Comparison of ENCODE assay signal across 2 cellular contexts in the genomic region with DNA sequence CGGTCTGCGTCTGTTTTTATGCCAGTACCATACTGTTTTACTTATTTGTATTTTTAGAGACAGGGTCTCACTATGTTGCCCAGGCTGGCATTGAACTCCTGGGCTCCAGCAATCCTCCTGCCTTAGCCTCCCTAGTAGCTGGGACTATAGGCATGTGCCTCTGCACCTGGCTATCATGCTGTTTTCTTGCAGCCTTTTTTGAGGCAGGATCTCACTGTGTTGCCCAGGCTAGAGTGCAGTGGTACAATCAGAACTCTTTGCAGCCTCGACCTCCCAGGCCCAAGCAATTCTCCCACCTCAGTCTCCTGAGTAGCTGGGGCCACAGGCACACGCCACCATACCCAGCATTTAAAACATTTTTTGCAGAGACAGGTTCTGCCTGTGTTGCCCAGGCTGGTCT.
A peak's percentile ranks its signal among the peaks of the same experiment; 100 is the strongest.
TF ChIP-seq lines count a peak whose summit lies in the region.

No MANE protein-coding gene starts in this region.

TF ChIP-seq in HepG2, 621 proteins besides CTCF, POLR2A, EP300 and RAD21:
- peak; percentile 59; the same call in 1 of the 2 replicates for TF ChIP-seq ZNF121 (CRISPR knock-in tag; IDR thresholded peaks at IDR 0.05)
- TF ChIP-seq NPAS2 (CRISPR knock-in tag; IDR thresholded peaks at IDR 0.05; ENCODE audit: borderline replicate concordance) = no peak
- no peak for TF ChIP-seq ZFY (CRISPR knock-in tag; IDR thresholded peaks at IDR 0.05)
- TF ChIP-seq ZNF10 (CRISPR knock-in tag; IDR thresholded peaks at IDR 0.05; ENCODE audit: borderline replicate concordance, low read depth) = no peak
- no peak for TF ChIP-seq MBD4 (IDR thresholded peaks at IDR 0.05; ENCODE audit: borderline replicate concordance, low read length)
TF ChIP-seq in HepG2: peak in this region for 1.

TF ChIP-seq in WTC11, 78 proteins besides CTCF, POLR2A, EP300 and RAD21:
- TF ChIP-seq RORB (CRISPR knock-in tag; IDR thresholded peaks at IDR 0.05) (no peak), ZNF121 (CRISPR knock-in tag; IDR thresholded peaks at IDR 0.05) (peak; percentile 85; the same call in 1 of the 2 replicates)
